ENCODE assay signal across 8 cellular contexts in genomic region chr4:95165926-95166524, GRCh38.
DNase-seq lines count a peak whose midpoint lies in the region; ATAC-seq and FAIRE-seq lines count a peak whose summit lies in the region.

No MANE protein-coding gene starts in this region.

- no peak overlapping the region for H3K9ac ChIP-seq in NT2/D1 (ENCODE audit: insufficient read length, low read depth)

- no peaks in the 10 kb centered on the region for H3K9me3 ChIP-seq in NT2/D1 (ENCODE audit: insufficient read depth, low read length)

- H3K4me3 ChIP-seq in NT2/D1 (ENCODE audit: insufficient read length, low read depth): no peak overlapping the region

- in situ Hi-C loops in T47D (cut with HindIII; ENCODE audit: low pct_unique_long_range_greater_than_20kb, low sequenced_read_pairs): no loop called here

- peak; percentile 11 for DNase-seq in activated T-cell treated with anti-CD3 and anti-CD28 coated beads for 4 hours
- no peak for DNase-seq in activated T-cell treated with anti-CD3 and anti-CD28 coated beads, Interleukin-2, amount 50 U/mL, for 1 hour
- peak; percentile 46 for DNase-seq in HS-5 (ENCODE audit: low read depth)
- peak; percentile 22 for DNase-seq in NT2/D1 (ENCODE audit: low read depth, low spot score)
- DNase-seq in T47D (ENCODE audit: low read depth in 1 of 2, low spot score in 1 of 2): peak; percentile 39 to 76

- FAIRE-seq in islet of Langerhans (lab: Jason Lieb, UNC): peak; percentile 100

- H3K27ac ChIP-seq in temporal lobe (ENCODE audit: low read depth, low read length): peak overlapping the region; percentile 73

- H3K27me3 ChIP-seq in NT2/D1 (ENCODE audit: insufficient read depth, insufficient read length): no peaks in the 10 kb centered on the region

- H3K4me1 ChIP-seq in NT2/D1 (ENCODE audit: insufficient read depth, insufficient read length): no peaks in the 10 kb centered on the region

- peak; percentile 76 for ATAC-seq in GM21528 (IDR thresholded peaks at IDR 0.05; ENCODE audit: low FRiP score, unreplicated experiment)

- no peaks in the 10 kb centered on the region for H3K36me3 ChIP-seq in NT2/D1 (ENCODE audit: insufficient read depth, insufficient read length, low read length)
